1 cellular context compared by ENCODE assay signal in the genomic region with DNA sequence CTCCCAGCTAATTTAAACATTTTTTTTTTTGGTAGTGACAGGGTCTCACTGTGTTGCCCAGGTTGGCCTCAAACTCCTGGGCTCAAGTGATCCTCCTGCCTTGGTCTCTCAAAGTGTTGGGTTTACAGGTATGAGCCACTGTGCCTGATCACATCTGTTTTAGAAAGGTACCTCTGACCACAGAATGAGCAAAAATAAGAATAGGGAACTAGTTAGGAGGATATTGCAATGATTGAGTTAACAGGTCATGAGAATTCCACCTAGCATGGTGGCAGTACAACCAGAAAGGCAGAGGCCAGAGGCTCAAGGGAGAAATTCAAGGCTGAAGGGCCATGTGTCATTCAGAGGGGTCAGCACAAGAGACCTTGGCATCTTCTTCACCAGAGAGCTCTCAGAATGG.
TF ChIP-seq lines count a peak whose summit lies in the region.

No MANE protein-coding gene starts in this region.

TF ChIP-seq in K562, 482 proteins besides CTCF, POLR2A, EP300 and RAD21:
- TF ChIP-seq KDM4B (IDR thresholded peaks at IDR 0.05; ENCODE audit: borderline replicate concordance in 2 of 2, low read depth in 1 of 2) (no peak), CEBPB (tag; IDR thresholded peaks at IDR 0.05) (peak; percentile 60)
- TF ChIP-seq, protein P1, sequence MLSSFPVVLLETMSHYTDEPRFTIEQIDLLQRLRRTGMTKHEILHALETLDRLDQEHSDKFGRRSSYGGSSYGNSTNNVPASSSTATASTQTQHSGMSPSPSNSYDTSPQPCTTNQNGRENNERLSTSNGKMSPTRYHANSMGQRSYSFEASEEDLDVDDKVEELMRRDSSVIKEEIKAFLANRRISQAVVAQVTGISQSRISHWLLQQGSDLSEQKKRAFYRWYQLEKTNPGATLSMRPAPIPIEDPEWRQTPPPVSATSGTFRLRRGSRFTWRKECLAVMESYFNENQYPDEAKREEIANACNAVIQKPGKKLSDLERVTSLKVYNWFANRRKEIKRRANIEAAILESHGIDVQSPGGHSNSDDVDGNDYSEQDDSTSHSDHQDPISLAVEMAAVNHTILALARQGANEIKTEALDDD (IDR thresholded peaks at IDR 0.05): peak; percentile 85
